In the genomic region with DNA sequence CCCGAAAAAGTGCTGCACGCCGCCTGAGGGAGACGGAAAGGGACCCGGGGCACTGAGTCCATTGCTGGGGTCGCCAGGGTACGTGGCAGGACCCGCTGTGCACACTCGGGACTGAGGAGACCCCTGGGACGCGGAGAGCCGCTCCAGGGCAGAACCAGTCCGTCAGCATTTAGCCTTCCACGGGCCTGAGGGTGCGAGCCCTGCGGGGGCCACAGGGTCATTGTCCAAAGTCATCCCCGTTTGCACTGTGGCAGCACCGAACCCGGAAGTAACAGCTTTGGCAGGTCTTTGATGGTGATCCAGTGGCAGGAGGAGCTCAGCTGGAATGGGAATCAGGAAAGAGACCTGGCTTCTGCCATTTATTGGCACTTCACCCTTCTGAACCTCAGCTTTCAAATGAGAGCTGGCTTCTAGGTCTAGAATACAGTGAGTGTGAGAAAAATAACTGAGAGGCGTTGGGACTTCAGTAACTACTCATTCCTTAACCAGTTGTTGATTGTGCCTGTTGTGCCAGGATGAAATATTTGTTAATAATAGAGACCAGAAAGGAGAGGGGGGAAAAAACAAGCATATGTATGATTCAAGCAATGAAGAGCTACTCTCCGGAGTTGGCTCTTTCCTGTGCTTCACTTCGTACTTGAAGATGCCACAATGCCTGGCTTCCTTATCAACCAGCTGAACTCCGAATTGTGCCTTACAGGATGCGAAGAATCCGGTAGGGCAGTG, we compare ENCODE assay signal across 8 cellular contexts. TPM values are rescaled to one million over a fixed set of nuclear protein-coding genes. Genes with fewer than 3 reads are reported as not detected.
DNase-seq lines count a peak whose midpoint lies in the region; ATAC-seq and TF ChIP-seq lines count a peak whose summit lies in the region.

No MANE protein-coding gene starts in this region.

- TF ChIP-seq CTCF in Calu3 (IDR thresholded peaks at IDR 0.05; ENCODE audit: unreplicated experiment) (no peak), coronary artery (IDR thresholded peaks at IDR 0.05) (no peak), kidney epithelial cell (IDR thresholded peaks at IDR 0.05; ENCODE audit: insufficient read depth, low read length, poor library complexity, severe bottlenecking) (no peak)

- ATAC-seq in GM21515 (IDR thresholded peaks at IDR 0.05; ENCODE audit: unreplicated experiment): peak; percentile 26

- DNase-seq in Calu3 (peak; percentile 44), T-helper 9 cell (peak; percentile 20), coronary artery (ENCODE audit: low spot score) (peak; percentile 78), kidney epithelial cell (ENCODE audit: low read depth) (no peak), D341Med (ENCODE audit: low spot score) (no peak)
- DNase-seq in Jurkat, Clone E6-1 (ENCODE audit: low read depth, low spot score): peak; percentile 46
- peak; percentile 8 for DNase-seq in stimulated activated CD4-positive, alpha-beta T cell treated with anti-CD3 and anti-CD28 coated beads, Interleukin-4, amount 100 ng/mL, for 24 hours

- CTCF ChIA-PET in Calu3 (lab: Charles Lee): interaction anchor here (0.8 to 3.6 kb wide), 4 partner anchors 11 to 67 kb away, joined by 4 to 14 read pairs (median 6); no protein-coding TSS in a partner anchor

- H3K4me3 Mint-ChIP-seq in Calu3 (ENCODE audit: low read depth, unreplicated experiment): peak overlapping the region; percentile 89

- H3K36me3 Mint-ChIP-seq in Calu3 (ENCODE audit: insufficient read depth, unreplicated experiment): peaks cover 39% of the 10 kb centered on the region

- intact Hi-C loops in Calu3 (cut with micrococcal nuclease; ENCODE audit: unreplicated experiment): no loop called here

- peak overlapping the region; percentile 90 for H3K27ac Mint-ChIP-seq in Calu3 (ENCODE audit: unreplicated experiment)

- no peaks in the 10 kb centered on the region for H3K9me3 Mint-ChIP-seq in Calu3 (ENCODE audit: low read depth, unreplicated experiment)

- H3K4me1 Mint-ChIP-seq in Calu3 (ENCODE audit: low read depth, unreplicated experiment): peaks cover 36% of the 10 kb centered on the region

- peak overlapping the region; percentile 76 for H3K4me3 ChIP-seq in Jurkat, Clone E6-1 (ENCODE audit: low read length)
- H3K4me3 ChIP-seq in coronary artery (peak overlapping the region; percentile 97), kidney epithelial cell (ENCODE audit: low read depth, low read length) (peak overlapping the region; percentile 91)

- H3K27me3 ChIP-seq in kidney epithelial cell (ENCODE audit: control insufficient read depth, insufficient read depth, low read length): no peaks in the 10 kb centered on the region

- H3K36me3 ChIP-seq in kidney epithelial cell (ENCODE audit: control insufficient read depth, insufficient read depth, low read length): no peaks in the 10 kb centered on the region

- peak overlapping the region; percentile 95 to 96 for H3K27ac ChIP-seq in coronary artery

- no TSS peak for BruUV-seq in Calu3 (replicated peaks; lab: Mats Ljungman, UMichigan)

- no peaks in the 10 kb centered on the region for H3K27me3 Mint-ChIP-seq in Calu3 (ENCODE audit: unreplicated experiment)

RNA-seq across cellular contexts. Expression of gene ARHGAP12, which starts 0.8 kb away (rescaled TPM):
- 56.0 and 60.7 TPM in 2 replicates for total RNA-seq in Calu3 (2022)
- polyA plus RNA-seq in Jurkat, Clone E6-1 (2012; ENCODE audit: insufficient read depth, insufficient read length): 8.2 TPM
- 22.8 and 38.7 TPM in 2 replicates for total RNA-seq in kidney epithelial cell

Comparison
In these comparisons a context has a peak if more than half of its experiments do, and no peak if none do; other contexts are left out.
1. DNase-seq: peak in Calu3 (single experiment), Jurkat, Clone E6-1 (single experiment), T-helper 9 cell (single experiment), coronary artery (single experiment) and stimulated activated CD4-positive, alpha-beta T cell treated with anti-CD3 and anti-CD28 coated beads, Interleukin-4, amount 100 ng/mL, for 24 hours (single experiment); none in kidney epithelial cell (single experiment) and D341Med (single experiment).
2. Peak in every context shown above with its lines, with median percentiles within 50 percentile points of each other: H3K4me3 ChIP-seq.